ENCODE assay signal across 1 cellular context in genomic region chr1:226272233-226272902, GRCh38.
TF ChIP-seq lines count a peak whose summit lies in the region.

No MANE protein-coding gene starts in this region.

TF ChIP-seq in HEK293, 187 proteins besides CTCF, POLR2A, EP300 and RAD21 (continued from another document):
- TF ChIP-seq PATZ1 (tag by site-specific recombination; IDR thresholded peaks at IDR 0.05), result peak; percentile 40
- 0 out of 2 replicates have a peak, but pooled peaks have one; percentile 43 for TF ChIP-seq ZXDB (tag by site-specific recombination; IDR thresholded peaks at IDR 0.05)
- 0 out of 2 replicates have a peak, but pooled peaks have one; percentile 4 for TF ChIP-seq ZNF585B (tag by site-specific recombination; IDR thresholded peaks at IDR 0.05)
- TF ChIP-seq ZFP37 (tag by site-specific recombination; IDR thresholded peaks at IDR 0.05), result peak; percentile 84
- TF ChIP-seq ZNF639 (tag by site-specific recombination; IDR thresholded peaks at IDR 0.05), result 0 out of 2 replicates have a peak, but pooled peaks have one; percentile 40
- TF ChIP-seq ZNF843 (tag by site-specific recombination; IDR thresholded peaks at IDR 0.05), result peak; percentile 26; the same call in 1 of the 2 replicates
- peak; percentile 44; the same call in 1 of the 2 replicates for TF ChIP-seq ZNF24 (tag by site-specific recombination; IDR thresholded peaks at IDR 0.05)
- TF ChIP-seq GLIS2 (tag by site-specific recombination; IDR thresholded peaks at IDR 0.05), result peak; percentile 71
- peak; percentile 73; the same call in 1 of the 2 replicates for TF ChIP-seq ZNF366 (tag by site-specific recombination; conservative IDR thresholded peaks at IDR 0.05)
- TF ChIP-seq ZNF2 (tag by site-specific recombination; IDR thresholded peaks at IDR 0.05), result 0 out of 2 replicates have a peak, but pooled peaks have one; percentile 37
- TF ChIP-seq IKZF3 (tag by site-specific recombination; IDR thresholded peaks at IDR 0.05), result peak; percentile 64; the same call in 1 of the 2 replicates
- TF ChIP-seq SCRT1 (tag by site-specific recombination; IDR thresholded peaks at IDR 0.05; ENCODE audit: borderline replicate concordance), result peak; percentile 76; the same call in 1 of the 2 replicates
- TF ChIP-seq ZBTB17 (tag by site-specific recombination; IDR thresholded peaks at IDR 0.05), result peak; percentile 87
- peak; percentile 95 for TF ChIP-seq GLIS1 (tag by site-specific recombination; IDR thresholded peaks at IDR 0.05)
- peak; percentile 82 for TF ChIP-seq ZNF629 (tag by site-specific recombination; IDR thresholded peaks at IDR 0.05)
- peak; percentile 67 for TF ChIP-seq ZNF335 (tag by site-specific recombination; conservative IDR thresholded peaks at IDR 0.05)
- TF ChIP-seq INSM2 (tag by site-specific recombination; IDR thresholded peaks at IDR 0.05), result peak; percentile 49
- TF ChIP-seq MYNN (tag by site-specific recombination; IDR thresholded peaks at IDR 0.05; ENCODE audit: borderline replicate concordance), result peak; percentile 75; the same call in 1 of the 2 replicates
- TF ChIP-seq GLI4 (tag by site-specific recombination; IDR thresholded peaks at IDR 0.05), result peak; percentile 89; the same call in 1 of the 2 replicates
- TF ChIP-seq ZNF692 (tag by site-specific recombination; IDR thresholded peaks at IDR 0.05), result 0 out of 2 replicates have a peak, but pooled peaks have one; percentile 21
- peak; percentile 35; the same call in 1 of the 2 replicates for TF ChIP-seq FEZF1 (tag by site-specific recombination; IDR thresholded peaks at IDR 0.05)
- peak; percentile 52 for TF ChIP-seq TCF7L2 (IDR thresholded peaks at IDR 0.05; ENCODE audit: borderline replicate concordance, low read depth, low read length)
- TF ChIP-seq HIC1 (tag by site-specific recombination; IDR thresholded peaks at IDR 0.05), result peak; percentile 94
- 0 out of 2 replicates have a peak, but pooled peaks have one; percentile 73 for TF ChIP-seq ZNF324 (tag by site-specific recombination; IDR thresholded peaks at IDR 0.05)
- 0 out of 2 replicates have a peak, but pooled peaks have one; percentile 52 for TF ChIP-seq ZNF391 (tag by site-specific recombination; IDR thresholded peaks at IDR 0.05; ENCODE audit: borderline replicate concordance, low read depth)
- peak; percentile 45; the same call in 1 of the 2 replicates for TF ChIP-seq ZNF600 (tag by site-specific recombination; IDR thresholded peaks at IDR 0.05)
- peak; percentile 86 for TF ChIP-seq ZEB2 (tag by site-specific recombination; IDR thresholded peaks at IDR 0.05)
